In the genomic region with DNA sequence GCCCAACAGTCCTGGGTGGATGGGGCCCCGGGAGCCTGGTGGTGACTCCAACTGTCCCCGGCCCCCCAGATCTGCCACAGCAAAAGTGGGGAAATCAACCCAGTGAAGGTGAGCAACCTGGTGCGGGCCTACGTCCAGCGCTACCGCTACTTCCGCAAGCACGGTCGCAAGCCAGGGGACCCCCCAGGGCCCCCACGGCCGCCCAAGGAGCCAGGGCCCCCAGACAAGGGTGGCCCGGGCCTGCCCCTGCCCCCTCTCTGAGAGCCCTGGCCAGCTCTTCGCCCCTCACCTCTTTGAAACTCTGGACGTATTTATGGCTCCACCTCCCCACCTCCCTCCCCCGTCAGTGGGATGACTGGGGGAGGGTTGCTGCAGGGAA, we compare ENCODE assay signal across 17 cellular contexts.
"Had no signal": no experiment of that assay in that cellular context is flagged by ENCODE, and none has a peak within 500 bp of the region (broad histone marks: within the 10 kb centered on the region; RNA-seq: fewer than 3 reads in every experiment).

No MANE protein-coding gene starts in this region.

- H3K4me3 ChIP-seq: colonic mucosa, esophagus muscularis mucosa, hepatocyte, left ventricle myocardium inferior, thyroid gland had no signal

- DNase-seq: activated CD4-positive, alpha-beta T cell treated with anti-CD3 and anti-CD28 coated beads, Interleukin-2, amount 10 ng/mL, durations not matched to agents 7 days and 5 days; activated CD8-positive, alpha-beta memory T cell treated with anti-CD3 and anti-CD28 coated beads for 24 hours; activated gamma-delta T cell treated with Interleukin-2 at 50 U/mL for 16 hours; amniotic stem cell; caudate nucleus; colonic mucosa; left ventricle myocardium inferior; mesenchymal stem cell; natural killer cell; retina; thyroid gland had no signal

- H3K4me2 ChIP-seq: hepatocyte had no signal

- H3K27me3 Mint-ChIP-seq: activated CD4-positive, alpha-beta T cell treated with anti-CD3 and anti-CD28 coated beads, Interleukin-2, amount 10 ng/mL, durations not matched to agents 7 days and 5 days; activated naive CD8-positive, alpha-beta T cell; stimulated activated memory B cell treated with anti-CD40 and anti-IgM and Interleukin-4, amounts not matched to agents 10 μg/mL and 1 μg/mL and 100 μg/mL, for 72 hours had no signal

- H3K4me1 ChIP-seq: colonic mucosa, left ventricle myocardium inferior, thyroid gland had no signal

- H3K27ac ChIP-seq: colonic mucosa, esophagus muscularis mucosa, hepatocyte, left ventricle myocardium inferior, neutrophil, thyroid gland had no signal

- H3K36me3 Mint-ChIP-seq: activated naive CD8-positive, alpha-beta T cell; natural killer cell had no signal

- H2AFZ ChIP-seq: hepatocyte had no signal

- ATAC-seq: natural killer cell; stimulated activated memory B cell treated with anti-CD40 and anti-IgM and Interleukin-4, amounts not matched to agents 10 μg/mL and 1 μg/mL and 100 μg/mL, for 72 hours had no signal

- H3K9me3 ChIP-seq: colonic mucosa, esophagus muscularis mucosa, left ventricle myocardium inferior, neutrophil, thyroid gland had no signal

- H3K9me3 Mint-ChIP-seq: activated CD4-positive, alpha-beta T cell treated with anti-CD3 and anti-CD28 coated beads, Interleukin-2, amount 10 ng/mL, durations not matched to agents 7 days and 5 days; natural killer cell; stimulated activated memory B cell treated with anti-CD40 and anti-IgM and Interleukin-4, amounts not matched to agents 10 μg/mL and 1 μg/mL and 100 μg/mL, for 72 hours; T-helper 2 cell treated with Interferon-gamma antibody and Interleukin-4, amounts not matched to agents 5 μg/mL and 100 μg/mL, for 36 hours had no signal

- H3K4me3 Mint-ChIP-seq: activated CD4-positive, alpha-beta T cell treated with anti-CD3 and anti-CD28 coated beads, Interleukin-2, amount 10 ng/mL, durations not matched to agents 7 days and 5 days; activated naive CD8-positive, alpha-beta T cell; natural killer cell; stimulated activated memory B cell treated with anti-CD40 and anti-IgM and Interleukin-4, amounts not matched to agents 10 μg/mL and 1 μg/mL and 100 μg/mL, for 72 hours; T-helper 2 cell treated with Interferon-gamma antibody and Interleukin-4, amounts not matched to agents 5 μg/mL and 100 μg/mL, for 36 hours had no signal

- H3K27me3 ChIP-seq: colonic mucosa, esophagus muscularis mucosa, hepatocyte, neutrophil, thyroid gland had no signal

- H3K27ac Mint-ChIP-seq: activated naive CD8-positive, alpha-beta T cell; stimulated activated memory B cell treated with anti-CD40 and anti-IgM and Interleukin-4, amounts not matched to agents 10 μg/mL and 1 μg/mL and 100 μg/mL, for 72 hours; T-helper 2 cell treated with Interferon-gamma antibody and Interleukin-4, amounts not matched to agents 5 μg/mL and 100 μg/mL, for 36 hours had no signal
